In genomic region chr7:114422478-114423217, GRCh38 we compare ENCODE assay signal across 10 cellular contexts. TPM values are rescaled to one million over a fixed set of nuclear protein-coding genes. Genes with fewer than 3 reads are reported as not detected.
A peak's percentile ranks its signal among the peaks of the same experiment; 100 is the strongest.
DNase-seq lines count a peak whose midpoint lies in the region; ATAC-seq, FAIRE-seq and TF ChIP-seq lines count a peak whose summit lies in the region.
"Had no signal": no experiment of that assay in that cellular context is flagged by ENCODE, and none has a peak within 500 bp of the region (broad histone marks: within the 10 kb centered on the region; RNA-seq: fewer than 3 reads in every experiment).

No MANE protein-coding gene starts in this region.

- H3K4me1 ChIP-seq in HepG2 (ENCODE audit: insufficient read depth, low read length) = no peaks in the 10 kb centered on the region
- H3K4me1 ChIP-seq in uterus = no peaks in the 10 kb centered on the region

- intact Hi-C loops in Calu3 (cut with micrococcal nuclease; ENCODE audit: unreplicated experiment) = no loop called here
- intact Hi-C loops in HepG2 (cut with micrococcal nuclease; ENCODE audit: unreplicated experiment) = no loop called here
- intact Hi-C loops in uterus (cut with DNase I; ENCODE audit: low total_unique reads) = no loop called here

- H3K4me3 ChIP-seq in HepG2 (replicated peaks in 1 of 3; ENCODE audit: insufficient read depth in 1 of 3, low read depth in 2 of 3, low read length in 3 of 3) = no peak overlapping the region
- H3K4me3 ChIP-seq in uterus = no peak overlapping the region

- H3K27ac ChIP-seq in HepG2 (ENCODE audit: extremely low read length, insufficient read depth, low read length) = no peak overlapping the region
- H3K27ac ChIP-seq in uterus = no peak overlapping the region

- ATAC-seq in HG03280 (IDR thresholded peaks at IDR 0.05; ENCODE audit: unreplicated experiment) (peak; percentile 47), SK-N-SH treated with all-trans-retinoic acid at 6 μM for 48 hours (peak; percentile 53), HepG2 (peak; percentile 75), GM19328 (IDR thresholded peaks at IDR 0.05; ENCODE audit: unreplicated experiment) (no peak), HG02642 (IDR thresholded peaks at IDR 0.05; ENCODE audit: poor library complexity, unreplicated experiment) (no peak)
- ATAC-seq: activated CD8-positive, alpha-beta T cell treated with anti-CD3 and anti-CD28 coated beads for 36 hours had no signal

- no peaks in the 10 kb centered on the region for H3K27me3 ChIP-seq in HepG2 (ENCODE audit: control insufficient read depth in 1 of 2, insufficient read depth in 2 of 2, low read length in 2 of 2)
- H3K27me3 ChIP-seq in uterus = no peaks in the 10 kb centered on the region

- WGBS in HepG2 (ENCODE audit: low lambda C conversion rate) = 28% methylated on average over 5 of the region's 5 CpGs

- H3K4me2 ChIP-seq in HepG2 (ENCODE audit: low read depth, low read length) = no peak overlapping the region

- H3K27me3 Mint-ChIP-seq in Calu3 (ENCODE audit: unreplicated experiment) = no peaks in the 10 kb centered on the region
- H3K27me3 Mint-ChIP-seq: activated CD8-positive, alpha-beta T cell treated with anti-CD3 and anti-CD28 coated beads for 36 hours had no signal

- TF ChIP-seq EP300 in HepG2 (IDR thresholded peaks at IDR 0.05; ENCODE audit: low read depth in 2 of 2, low read length in 2 of 2) (no peak), HepG2 (CRISPR knock-in tag; IDR thresholded peaks at IDR 0.05; ENCODE audit: borderline replicate concordance) (no peak)

- no peaks in the 10 kb centered on the region for H3K36me3 ChIP-seq in HepG2 (replicated peaks in 1 of 2; ENCODE audit: control insufficient read depth in 1 of 2, insufficient read depth in 2 of 2, low read length in 2 of 2)
- H3K36me3 ChIP-seq in uterus = no peaks in the 10 kb centered on the region

- CTCF ChIA-PET in Calu3 (lab: Charles Lee) = no interaction called here
- CTCF ChIA-PET in HepG2 (lab: Yijun Ruan, JAX; ENCODE audit: low intra/inter-chr PET ratio, low total read pairs) = no interaction called here

- no peak for TF ChIP-seq RAD21 in HepG2 (CRISPR knock-in tag; IDR thresholded peaks at IDR 0.05)

- POLR2A ChIA-PET in HepG2 (lab: Yijun Ruan, JAX) = no interaction called here

- TF ChIP-seq POLR2A in HepG2 (IDR thresholded peaks at IDR 0.05; ENCODE audit: insufficient read depth in 1 of 2, low read depth in 2 of 2, low read length in 2 of 2) (no peak), uterus (IDR thresholded peaks at IDR 0.05) (no peak)

- no peaks in the 10 kb centered on the region for H3K36me3 Mint-ChIP-seq in Calu3 (ENCODE audit: insufficient read depth, unreplicated experiment)

- H3K27ac Mint-ChIP-seq in Calu3 (ENCODE audit: unreplicated experiment) = no peak overlapping the region
- H3K27ac Mint-ChIP-seq: activated CD8-positive, alpha-beta T cell treated with anti-CD3 and anti-CD28 coated beads for 36 hours had no signal

- in situ Hi-C loops in HepG2 (cut with HindIII; ENCODE audit: extremely low pct_ligation_motif_present, low pct_unique_long_range_greater_than_20kb) = loop anchor here (25.0 kb wide), 1 partner anchor 335 kb away; no protein-coding TSS in a partner anchor

- no peaks in the 10 kb centered on the region for H3K79me2 ChIP-seq in HepG2 (ENCODE audit: insufficient read depth, low read length)

- peak; percentile 32 for TF ChIP-seq CTCF in Calu3 (IDR thresholded peaks at IDR 0.05; ENCODE audit: unreplicated experiment)
- TF ChIP-seq CTCF in HepG2 (CRISPR knock-in tag; IDR thresholded peaks at IDR 0.05) = no peak
- TF ChIP-seq CTCF in uterus (IDR thresholded peaks at IDR 0.05) = peak in 1 of 4 experiments; percentile 23

- no peaks in the 10 kb centered on the region for H3K4me1 Mint-ChIP-seq in Calu3 (ENCODE audit: low read depth, unreplicated experiment)

- H3K9ac ChIP-seq in HepG2 (ENCODE audit: insufficient read depth, low read depth, low read length) = no peak overlapping the region

- no peak for FAIRE-seq in HepG2 (lab: Jason Lieb, UNC)

- no peaks in the 10 kb centered on the region for H3K9me3 Mint-ChIP-seq in Calu3 (ENCODE audit: low read depth, unreplicated experiment)
- H3K9me3 Mint-ChIP-seq: activated CD8-positive, alpha-beta T cell treated with anti-CD3 and anti-CD28 coated beads for 36 hours had no signal

- BruUV-seq in Calu3 (replicated peaks; lab: Mats Ljungman, UMichigan) = no TSS peak
- no TSS peak for BruUV-seq in HepG2 (replicated peaks; lab: Mats Ljungman, UMichigan)

- H2AFZ ChIP-seq in HepG2 (ENCODE audit: low read length) = no peak overlapping the region

- H4K20me1 ChIP-seq in HepG2 (ENCODE audit: insufficient read depth, low read length) = no peaks in the 10 kb centered on the region

- no peak overlapping the region for H3K4me3 Mint-ChIP-seq in Calu3 (ENCODE audit: low read depth, unreplicated experiment)
- H3K4me3 Mint-ChIP-seq: activated CD8-positive, alpha-beta T cell treated with anti-CD3 and anti-CD28 coated beads for 36 hours had no signal

- no peak for DNase-seq in Calu3
- DNase-seq in HepG2 (ENCODE audit: low spot score) = no peak
- DNase-seq in NK-92 (lab: John Stamatoyannopoulos, UW; ENCODE audit: unreplicated experiment) = no peak
- DNase-seq in uterus = no peak
- DNase-seq: activated CD8-positive, alpha-beta T cell treated with anti-CD3 and anti-CD28 coated beads for 36 hours; NCI-H226 had no signal

- H3K9me3 ChIP-seq in HepG2 (ENCODE audit: low read length) (no peaks in the 10 kb centered on the region), uterus (no peaks in the 10 kb centered on the region)

TF ChIP-seq in SK-N-SH treated with all-trans-retinoic acid at 6 μM for 48 hours, 23 proteins besides CTCF, POLR2A, EP300 and RAD21 (continues in another document):
- no peak for TF ChIP-seq CSDC2 (CRISPR knock-in tag; IDR thresholded peaks at IDR 0.05)
- no peak for TF ChIP-seq PATZ1 (CRISPR knock-in tag; IDR thresholded peaks at IDR 0.05; ENCODE audit: borderline replicate concordance)
- no peak for TF ChIP-seq ISL1 (CRISPR knock-in tag; IDR thresholded peaks at IDR 0.05)
- no peak for TF ChIP-seq PPARA (CRISPR knock-in tag; IDR thresholded peaks at IDR 0.05; ENCODE audit: borderline replicate concordance)

TF ChIP-seq in HepG2, 621 proteins besides CTCF, POLR2A, EP300 and RAD21:
- TF ChIP-seq ZNF747 (CRISPR knock-in tag; IDR thresholded peaks at IDR 0.05; ENCODE audit: borderline replicate concordance) = no peak
- TF ChIP-seq DNMT1 (CRISPR knock-in tag; IDR thresholded peaks at IDR 0.05) = no peak
- TF ChIP-seq SP4 (CRISPR knock-in tag; IDR thresholded peaks at IDR 0.05) = no peak
- TF ChIP-seq CHD2 (IDR thresholded peaks at IDR 0.05; ENCODE audit: low read depth, low read length) = no peak
- TF ChIP-seq ZNF891 (CRISPR knock-in tag; IDR thresholded peaks at IDR 0.05) = no peak
- TF ChIP-seq SIX1 (CRISPR knock-in tag; IDR thresholded peaks at IDR 0.05; ENCODE audit: borderline replicate concordance) = no peak
- no peak for TF ChIP-seq SUZ12 (IDR thresholded peaks at IDR 0.05; ENCODE audit: low read depth, low read length)
- TF ChIP-seq ELF4 (CRISPR knock-in tag; IDR thresholded peaks at IDR 0.05; ENCODE audit: borderline replicate concordance) = no peak
- TF ChIP-seq IRF1 (CRISPR knock-in tag; IDR thresholded peaks at IDR 0.05; ENCODE audit: low read depth) = no peak
- no peak for TF ChIP-seq GTF3A (CRISPR knock-in tag; conservative IDR thresholded peaks at IDR 0.05)
TF ChIP-seq in HepG2: peak in this region for 0.

RNA-seq across cellular contexts. Expression of gene FOXP2, which starts 8.0 kb away (rescaled TPM):
- total RNA-seq in Calu3 (2022) = 1.6 and 2.5 TPM in 2 replicates
- 0.04 TPM in 1 of 2 replicates, not detected in the other for total RNA-seq in HepG2 (2016; rRNA removed; fragmentation: Illumina TruSeq; extraction: Trizol)
- total RNA-seq in HepG2 (2016; cell fraction: cytosol; rRNA removed; fragmentation: Illumina TruSeq; extraction: Trizol; ENCODE audit: low read depth) = not detected in 2 replicates
- total RNA-seq in HepG2 (2016; cell fraction: insoluble cytoplasmic fraction; rRNA removed; fragmentation: Illumina TruSeq; extraction: Trizol) = 0.09 TPM in 1 of 2 replicates, not detected in the other
- total RNA-seq in HepG2 (2016; cell fraction: membrane; rRNA removed; fragmentation: Illumina TruSeq; extraction: Trizol) = not detected in 2 replicates
- 0.19 and 0.22 TPM in 2 replicates for total RNA-seq in HepG2 (2016; cell fraction: nucleus; rRNA removed; fragmentation: Illumina TruSeq; extraction: Trizol)
- 0.69 and 0.90 TPM in 2 replicates for polyA plus RNA-seq in HepG2 (2011; rRNA removed)
- 0.60 and 0.93 TPM in 2 replicates for polyA plus RNA-seq in HepG2 (2011; cell fraction: cytosol; rRNA removed)
- polyA plus RNA-seq in HepG2 (2011; cell fraction: nucleus; rRNA removed) = 0.92 and 1.1 TPM in 2 replicates
- polyA plus RNA-seq in HepG2 (2012) = 0.72 and 0.85 TPM in 2 replicates
- polyA plus RNA-seq in HepG2 (2016; cell fraction: cytosol; fragmentation: Illumina TruSeq; extraction: Trizol; ENCODE audit: low read depth) = not detected in 2 replicates
- 0.09 TPM in 1 of 2 replicates, not detected in the other for polyA plus RNA-seq in HepG2 (2016; cell fraction: insoluble cytoplasmic fraction; fragmentation: Illumina TruSeq; extraction: Trizol; ENCODE audit: low read depth)
- not detected in 2 replicates for polyA plus RNA-seq in HepG2 (2016; cell fraction: membrane; fragmentation: Illumina TruSeq; extraction: Trizol; ENCODE audit: low read depth)
- polyA plus RNA-seq in HepG2 (2016; cell fraction: nucleus; fragmentation: Illumina TruSeq; extraction: Trizol; ENCODE audit: insufficient read depth, low read depth) = not detected in 2 replicates
- 3.1 and 4.6 TPM in 2 replicates for polyA minus RNA-seq in HepG2 (2011; rRNA and poly(A)+ RNA removed; ENCODE audit: low replicate concordance)
- polyA minus RNA-seq in HepG2 (2011; cell fraction: cytosol; rRNA and poly(A)+ RNA removed) = 0.99 and 1.2 TPM in 2 replicates
- 5.7 and 8.5 TPM in 2 replicates for polyA minus RNA-seq in HepG2 (2011; cell fraction: nucleus; rRNA and poly(A)+ RNA removed)
- total RNA-seq in uterus = 10 to 100 TPM; 17.6 to 59.3 (median 24.9) TPM
- total RNA-seq: activated CD8-positive, alpha-beta T cell treated with anti-CD3 and anti-CD28 coated beads for 36 hours had no signal

Comparison
In these comparisons a context has a peak if more than half of its experiments do, and no peak if none do; other contexts are left out.
1. ATAC-seq: peak in HG03280 (single experiment), SK-N-SH treated with all-trans-retinoic acid at 6 μM for 48 hours (single experiment) and HepG2 (single experiment); none in GM19328 (single experiment) and HG02642 (single experiment).